ENCODE assay signal across 20 cellular contexts in the genomic region with DNA sequence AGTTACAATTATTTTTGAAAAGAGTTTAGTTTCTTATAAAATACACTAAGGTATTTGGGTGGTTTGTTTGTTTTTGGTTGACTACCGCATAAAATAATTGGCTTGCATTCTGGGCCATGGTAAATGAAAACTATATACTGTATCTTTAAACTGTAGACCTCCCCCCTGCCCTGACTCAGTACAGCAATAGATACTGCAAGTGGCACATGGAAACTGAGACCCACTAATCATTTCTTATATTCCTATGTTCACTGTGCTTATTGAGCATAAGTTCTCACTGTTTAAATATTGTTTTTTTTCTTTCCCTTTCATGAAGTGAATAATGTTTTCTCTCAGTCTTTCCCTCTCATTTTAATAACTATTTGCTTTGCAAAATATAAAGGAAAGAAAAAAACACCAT. TPM values are rescaled to one million over a fixed set of nuclear protein-coding genes. Genes with fewer than 3 reads are reported as not detected.
A peak's percentile ranks its signal among the peaks of the same experiment; 100 is the strongest.
DNase-seq lines count a peak whose midpoint lies in the region; ATAC-seq, FAIRE-seq and TF ChIP-seq lines count a peak whose summit lies in the region.
"Had no signal": no experiment of that assay in that cellular context is flagged by ENCODE, and none has a peak within 500 bp of the region (broad histone marks: within the 10 kb centered on the region; RNA-seq: fewer than 3 reads in every experiment).

No MANE protein-coding gene starts in this region.

- H3K4me2 ChIP-seq in HepG2 (ENCODE audit: low read depth, low read length) = no peak overlapping the region

- peaks cover 59% of the 10 kb centered on the region for H3K4me1 Mint-ChIP-seq in activated T-cell treated with anti-CD3 and anti-CD28 coated beads, Interleukin-2, amount 50 U/mL, for 4 hours (ENCODE audit: low read depth)
- peaks cover 44 to 79% (median 63%) of the 10 kb centered on the region in 4 donors for H3K4me1 Mint-ChIP-seq in CD4-positive, CD25-positive, alpha-beta regulatory T cell
- peaks cover 58 to 71% (median 71%) of the 10 kb centered on the region in 3 donors for H3K4me1 Mint-ChIP-seq in CD8-positive, alpha-beta memory T cell
- H3K4me1 Mint-ChIP-seq: H9 had no signal

- H3K27ac Mint-ChIP-seq in CD4-positive, CD25-positive, alpha-beta regulatory T cell = peak overlapping the region; percentile 44 to 82 (median 64)
- peak overlapping the region in 6 of 8 donors; percentile 25 to 78 (median 59) for H3K27ac Mint-ChIP-seq in CD8-positive, alpha-beta memory T cell
- H3K27ac Mint-ChIP-seq: H9 had no signal

- peaks cover 34% of the 10 kb centered on the region for H3K36me3 Mint-ChIP-seq in activated T-cell treated with anti-CD3 and anti-CD28 coated beads, Interleukin-2, amount 50 U/mL, for 4 hours (ENCODE audit: insufficient read depth)
- H3K36me3 Mint-ChIP-seq in CD4-positive, CD25-positive, alpha-beta regulatory T cell = peaks cover 33% of the 10 kb centered on the region
- H3K36me3 Mint-ChIP-seq in CD8-positive, alpha-beta memory T cell = peaks cover 18 to 50% (median 18%) of the 10 kb centered on the region in 3 donors

- no peak for TF ChIP-seq CTCF in HepG2 (CRISPR knock-in tag; IDR thresholded peaks at IDR 0.05)

- POLR2A ChIA-PET in CD8-positive, alpha-beta memory T cell (lab: Charles Lee) = no interaction called here
- POLR2A ChIA-PET in HepG2 (lab: Yijun Ruan, JAX) = no interaction called here

- peaks cover 4% of the 10 kb centered on the region for H3K9me3 Mint-ChIP-seq in activated T-cell treated with anti-CD3 and anti-CD28 coated beads, Interleukin-2, amount 50 U/mL, for 4 hours
- peaks cover 0 to 8% (median 1%) of the 10 kb centered on the region in 7 donors for H3K9me3 Mint-ChIP-seq in CD4-positive, CD25-positive, alpha-beta regulatory T cell
- H3K9me3 Mint-ChIP-seq in CD8-positive, alpha-beta memory T cell = no peaks in the 10 kb centered on the region

- H3K79me2 ChIP-seq in HepG2 (ENCODE audit: insufficient read depth, low read length) = no peaks in the 10 kb centered on the region

- CTCF ChIA-PET in CD8-positive, alpha-beta memory T cell (lab: Charles Lee) = no interaction called here
- CTCF ChIA-PET in HepG2 (lab: Yijun Ruan, JAX; ENCODE audit: low intra/inter-chr PET ratio, low total read pairs) = no interaction called here

- peaks cover 44% of the 10 kb centered on the region for H3K36me3 ChIP-seq in CD4-positive, CD25-positive, alpha-beta regulatory T cell (ENCODE audit: control insufficient read depth, insufficient read depth, low read length)
- peaks cover 8% of the 10 kb centered on the region for H3K36me3 ChIP-seq in CD8-positive, alpha-beta memory T cell (ENCODE audit: insufficient read depth, low read length)
- peaks cover 4 to 25% of the 10 kb centered on the region in 2 experiments; a peak in 4 of 5 replicates for H3K36me3 ChIP-seq in HepG2 (replicated peaks in 1 of 2; ENCODE audit: control insufficient read depth in 1 of 2, insufficient read depth in 2 of 2, low read length in 2 of 2)

- H3K4me3 Mint-ChIP-seq in activated T-cell treated with anti-CD3 and anti-CD28 coated beads, Interleukin-2, amount 50 U/mL, for 4 hours = no peak overlapping the region
- H3K4me3 Mint-ChIP-seq in CD4-positive, CD25-positive, alpha-beta regulatory T cell = peak overlapping the region in 2 of 4 donors; percentile 8 to 9
- no peak overlapping the region for H3K4me3 Mint-ChIP-seq in CD8-positive, alpha-beta memory T cell
- H3K4me3 Mint-ChIP-seq: H9 had no signal

- peak overlapping the region; percentile 53 for H3K27ac ChIP-seq in CD4-positive, CD25-positive, alpha-beta regulatory T cell (ENCODE audit: insufficient read depth, low read length, poor library complexity, severe bottlenecking)
- no peak overlapping the region for H3K27ac ChIP-seq in CD8-positive, alpha-beta memory T cell (ENCODE audit: low read depth, low read length)
- H3K27ac ChIP-seq in epithelial cell of prostate = peak overlapping the region; percentile 26
- H3K27ac ChIP-seq in HepG2 (ENCODE audit: extremely low read length, insufficient read depth, low read length) = no peak overlapping the region
- H3K27ac ChIP-seq: HL-60 had no signal

- peak; percentile 84 to 89 for ATAC-seq in activated T-cell treated with anti-CD3 and anti-CD28 coated beads, Interleukin-2, amount 50 U/mL, for 4 hours
- no peak for ATAC-seq in CD4-positive, CD25-positive, alpha-beta regulatory T cell (ENCODE audit: low read depth in 2 of 2)
- ATAC-seq in HepG2 (no peak), HG02623 (IDR thresholded peaks at IDR 0.05; ENCODE audit: unreplicated experiment) (no peak)

- no peak for FAIRE-seq in HepG2 (lab: Jason Lieb, UNC)
- FAIRE-seq: G401.6 had no signal

- BruUV-seq in HepG2 (replicated peaks; lab: Mats Ljungman, UMichigan) = no TSS peak

- no peak overlapping the region for H3K9ac ChIP-seq in HepG2 (ENCODE audit: insufficient read depth, low read depth, low read length)
- H3K9ac ChIP-seq: BLaER1 treated with 17β-estradiol and CSF1 and Interleukin-3, amounts not matched to agents 10 nM and 100 nM had no signal

- no peak for TF ChIP-seq RAD21 in HepG2 (CRISPR knock-in tag; IDR thresholded peaks at IDR 0.05)

- H3K27me3 Mint-ChIP-seq in activated T-cell treated with anti-CD3 and anti-CD28 coated beads, Interleukin-2, amount 50 U/mL, for 4 hours (ENCODE audit: low read depth) = no peaks in the 10 kb centered on the region
- H3K27me3 Mint-ChIP-seq in CD4-positive, CD25-positive, alpha-beta regulatory T cell = no peaks in the 10 kb centered on the region
- no peaks in the 10 kb centered on the region for H3K27me3 Mint-ChIP-seq in CD8-positive, alpha-beta memory T cell

- no peak overlapping the region for H3K4me3 ChIP-seq in CD4-positive, CD25-positive, alpha-beta regulatory T cell (ENCODE audit: low read depth, low read length)
- H3K4me3 ChIP-seq in CD8-positive, alpha-beta memory T cell (ENCODE audit: low read length) = no peak overlapping the region
- no peak overlapping the region for H3K4me3 ChIP-seq in HepG2 (replicated peaks in 1 of 3; ENCODE audit: insufficient read depth in 1 of 3, low read depth in 2 of 3, low read length in 3 of 3)
- H3K4me3 ChIP-seq: BLaER1 treated with 17β-estradiol and CSF1 and Interleukin-3, amounts not matched to agents 10 nM and 100 nM had no signal

- in situ Hi-C loops in HepG2 (cut with HindIII; ENCODE audit: extremely low pct_ligation_motif_present, low pct_unique_long_range_greater_than_20kb) = no loop called here

- intact Hi-C loops in HepG2 (cut with micrococcal nuclease; ENCODE audit: unreplicated experiment) = no loop called here

- no peak for TF ChIP-seq EP300 in HepG2 (IDR thresholded peaks at IDR 0.05; ENCODE audit: low read depth in 2 of 2, low read length in 2 of 2)
- TF ChIP-seq EP300 in HepG2 (CRISPR knock-in tag; IDR thresholded peaks at IDR 0.05; ENCODE audit: borderline replicate concordance) = no peak

- no peaks in the 10 kb centered on the region for H4K20me1 ChIP-seq in HepG2 (ENCODE audit: insufficient read depth, low read length)
- H4K20me1 ChIP-seq: BLaER1 treated with 17β-estradiol and CSF1 and Interleukin-3, amounts not matched to agents 10 nM and 100 nM had no signal

- H2AFZ ChIP-seq in HepG2 (ENCODE audit: low read length) = no peak overlapping the region

- H3K4me1 ChIP-seq in CD4-positive, CD25-positive, alpha-beta regulatory T cell (ENCODE audit: control insufficient read depth, insufficient read depth, low read length, poor library complexity, severe bottlenecking) = peaks cover 51% of the 10 kb centered on the region
- peaks cover 56% of the 10 kb centered on the region for H3K4me1 ChIP-seq in CD8-positive, alpha-beta memory T cell (ENCODE audit: insufficient read depth, low read length)
- no peaks in the 10 kb centered on the region for H3K4me1 ChIP-seq in HepG2 (ENCODE audit: insufficient read depth, low read length)

- H3K27me3 ChIP-seq in CD4-positive, CD25-positive, alpha-beta regulatory T cell (ENCODE audit: control insufficient read depth, insufficient read depth, low read length) = no peaks in the 10 kb centered on the region
- no peaks in the 10 kb centered on the region for H3K27me3 ChIP-seq in CD8-positive, alpha-beta memory T cell (ENCODE audit: insufficient read depth, low read length, poor library complexity, severe bottlenecking)
- H3K27me3 ChIP-seq in HepG2 (ENCODE audit: control insufficient read depth in 1 of 2, insufficient read depth in 2 of 2, low read length in 2 of 2) = no peaks in the 10 kb centered on the region
- H3K27me3 ChIP-seq: BLaER1 treated with 17β-estradiol and CSF1 and Interleukin-3, amounts not matched to agents 10 nM and 100 nM had no signal

- peaks cover 3 to 5% of the 10 kb centered on the region in 2 experiments for H3K9me3 ChIP-seq in CD4-positive, CD25-positive, alpha-beta regulatory T cell (ENCODE audit: control insufficient read depth in 2 of 2, low read length in 2 of 2)
- H3K9me3 ChIP-seq in CD8-positive, alpha-beta memory T cell (ENCODE audit: low read length) = no peaks in the 10 kb centered on the region
- no peaks in the 10 kb centered on the region for H3K9me3 ChIP-seq in HepG2 (ENCODE audit: low read length)

- WGBS in HepG2 (ENCODE audit: low lambda C conversion rate) = 98% methylated on average over 1 of the region's 1 CpG

- DNase-seq in activated T-cell treated with anti-CD3 and anti-CD28 coated beads, Interleukin-2, amount 50 U/mL, for 4 hours = no peak
- no peak for DNase-seq in activated T-cell treated with anti-CD3 and anti-CD28 coated beads, Interleukin-2, amount 50 U/mL, for 48 hours
- no peak for DNase-seq in CD4-positive, CD25-positive, alpha-beta regulatory T cell
- no peak for DNase-seq in CD8-positive, alpha-beta memory T cell
- DNase-seq in epithelial cell of prostate (ENCODE audit: low read depth, low spot score) = no peak
- DNase-seq in HepG2 (ENCODE audit: low spot score) = no peak
- DNase-seq: COR-L47, H9, IMR-90, NCI-H1417 treated with DMSO at 0.1 percent for 48 hours, NCI-H187 treated with DMSO at 0.1 percent for 48 hours, NCI-H2227 treated with DMSO at 0.1 percent for 48 hours, NCI-H510A treated with DMSO at 0.1 percent for 48 hours, NCI-H774, OCI-M1, Right ventricle myocardium superior had no signal

- no peak for TF ChIP-seq POLR2A in HepG2 (IDR thresholded peaks at IDR 0.05; ENCODE audit: insufficient read depth in 1 of 2, low read depth in 2 of 2, low read length in 2 of 2)

RNA-seq across cellular contexts. Expression of a gene that starts 45.8 kb away (rescaled TPM):
- total RNA-seq in activated T-cell treated with anti-CD3 and anti-CD28 coated beads, Interleukin-2, amount 50 U/mL, for 4 hours = 10 to 100 TPM; 31.0 to 37.0 (median 32.4) TPM
- 93.5 TPM for total RNA-seq in CD4-positive, CD25-positive, alpha-beta regulatory T cell
- polyA plus RNA-seq in CD4-positive, CD25-positive, alpha-beta regulatory T cell = 10 to 100 TPM; 46.5 to 72.5 (median 56.6) TPM
- total RNA-seq in CD8-positive, alpha-beta memory T cell = 10 to 100 TPM; 34.0 to 36.4 TPM
- polyA plus RNA-seq in CD8-positive, alpha-beta memory T cell = 39.2 TPM
- total RNA-seq in HepG2 (2016; rRNA removed; fragmentation: Illumina TruSeq; extraction: Trizol) = 8.5 and 10.7 TPM in 2 replicates
- 3.6 and 5.2 TPM in 2 replicates for total RNA-seq in HepG2 (2016; cell fraction: cytosol; rRNA removed; fragmentation: Illumina TruSeq; extraction: Trizol; ENCODE audit: low read depth)
- 8.6 and 10.3 TPM in 2 replicates for total RNA-seq in HepG2 (2016; cell fraction: insoluble cytoplasmic fraction; rRNA removed; fragmentation: Illumina TruSeq; extraction: Trizol)
- 3.4 and 4.9 TPM in 2 replicates for total RNA-seq in HepG2 (2016; cell fraction: membrane; rRNA removed; fragmentation: Illumina TruSeq; extraction: Trizol)
- total RNA-seq in HepG2 (2016; cell fraction: nucleus; rRNA removed; fragmentation: Illumina TruSeq; extraction: Trizol) = 14.0 and 14.2 TPM in 2 replicates
- polyA plus RNA-seq in HepG2 (2011; rRNA removed) = 4.8 and 5.4 TPM in 2 replicates
- 1.7 and 2.9 TPM in 2 replicates for polyA plus RNA-seq in HepG2 (2011; cell fraction: cytosol; rRNA removed)
- 5.9 and 7.2 TPM in 2 replicates for polyA plus RNA-seq in HepG2 (2011; cell fraction: nucleus; rRNA removed)
- polyA plus RNA-seq in HepG2 (2012) = 4.2 and 4.9 TPM in 2 replicates
- 0.27 and 0.46 TPM in 2 replicates for polyA plus RNA-seq in HepG2 (2016; cell fraction: cytosol; fragmentation: Illumina TruSeq; extraction: Trizol; ENCODE audit: low read depth)
- 6.2 and 6.4 TPM in 2 replicates for polyA plus RNA-seq in HepG2 (2016; cell fraction: insoluble cytoplasmic fraction; fragmentation: Illumina TruSeq; extraction: Trizol; ENCODE audit: low read depth)
- 1.2 TPM in 2 replicates for polyA plus RNA-seq in HepG2 (2016; cell fraction: membrane; fragmentation: Illumina TruSeq; extraction: Trizol; ENCODE audit: low read depth)
- 13.4 and 13.5 TPM in 2 replicates for polyA plus RNA-seq in HepG2 (2016; cell fraction: nucleus; fragmentation: Illumina TruSeq; extraction: Trizol; ENCODE audit: insufficient read depth, low read depth)
- 2.8 and 4.0 TPM in 2 replicates for polyA minus RNA-seq in HepG2 (2011; rRNA and poly(A)+ RNA removed; ENCODE audit: low replicate concordance)
- polyA minus RNA-seq in HepG2 (2011; cell fraction: cytosol; rRNA and poly(A)+ RNA removed) = 6.3 and 7.7 TPM in 2 replicates
- polyA minus RNA-seq in HepG2 (2011; cell fraction: nucleus; rRNA and poly(A)+ RNA removed) = 19.6 and 20.8 TPM in 2 replicates

Comparison
In these comparisons a context has a peak if more than half of its experiments do, and no peak if none do; other contexts are left out.
1. ATAC-seq: peak in activated T-cell treated with anti-CD3 and anti-CD28 coated beads, Interleukin-2, amount 50 U/mL, for 4 hours (2 of 2); none in CD4-positive, CD25-positive, alpha-beta regulatory T cell (0 of 2), HepG2 (single experiment) and HG02623 (single experiment).
2. H3K27ac ChIP-seq: peak in CD4-positive, CD25-positive, alpha-beta regulatory T cell (single experiment) and epithelial cell of prostate (single experiment); none in CD8-positive, alpha-beta memory T cell (single experiment) and HepG2 (single experiment).